8 cellular contexts compared by ENCODE assay signal in the genomic region with DNA sequence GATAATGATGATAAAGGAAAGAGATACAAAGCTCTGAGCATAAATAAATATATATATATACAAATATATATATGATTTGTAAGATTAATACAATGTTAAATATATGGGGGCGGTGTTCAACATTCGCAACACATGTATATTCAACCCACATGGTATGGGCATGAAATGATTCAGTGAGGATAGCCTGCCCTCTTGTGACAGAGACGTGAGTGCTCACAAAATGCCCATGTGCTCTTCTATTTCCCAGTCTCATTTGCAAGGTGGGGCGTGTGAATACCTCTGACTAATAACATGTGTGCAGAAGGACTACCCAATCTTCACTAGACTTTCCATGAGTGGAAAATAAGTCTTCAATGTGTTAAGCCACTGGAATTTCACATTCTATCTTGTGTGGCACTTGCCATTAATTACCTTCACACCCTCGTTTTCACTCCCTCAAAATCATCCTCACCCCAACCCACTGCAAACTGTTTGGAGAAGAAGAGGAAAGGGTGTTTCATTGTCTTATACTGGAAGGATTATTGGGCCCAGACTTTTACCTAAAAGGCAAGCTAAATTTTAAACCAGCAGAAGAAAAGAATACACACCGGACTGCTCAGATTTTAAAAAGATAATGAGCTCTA. TPM values are rescaled to one million over a fixed set of nuclear protein-coding genes. Genes with fewer than 3 reads are reported as not detected.
A peak's percentile ranks its signal among the peaks of the same experiment; 100 is the strongest.
DNase-seq lines count a peak whose midpoint lies in the region; ATAC-seq and TF ChIP-seq lines count a peak whose summit lies in the region.

No MANE protein-coding gene starts in this region.

- H3K9ac ChIP-seq in OCI-LY3 (ENCODE audit: low read length): no peak overlapping the region

- peak overlapping the region; percentile 44 for H3K4me2 ChIP-seq in OCI-LY3 (ENCODE audit: low read length)

- H4K20me1 ChIP-seq in OCI-LY3 (ENCODE audit: insufficient read depth, low read length): no peaks in the 10 kb centered on the region

- H2AFZ ChIP-seq in OCI-LY3 (ENCODE audit: low read depth, low read length): no peak overlapping the region

- ATAC-seq in GM21447 (IDR thresholded peaks at IDR 0.05; ENCODE audit: unreplicated experiment): peak; percentile 97

- TF ChIP-seq CTCF in OCI-LY3 (IDR thresholded peaks at IDR 0.05; ENCODE audit: low read depth, low read length): peak; percentile 70
- TF ChIP-seq CTCF in astrocyte of the spinal cord (IDR thresholded peaks at IDR 0.05; ENCODE audit: low read depth, low read length): peak; percentile 73
- TF ChIP-seq CTCF in kidney epithelial cell (IDR thresholded peaks at IDR 0.05; ENCODE audit: insufficient read depth, low read length, poor library complexity, severe bottlenecking): peak; percentile 61

- no peak overlapping the region for H3K27ac ChIP-seq in OCI-LY3 (ENCODE audit: low read length)

- H3K79me2 ChIP-seq in OCI-LY3 (ENCODE audit: low read length): no peaks in the 10 kb centered on the region

- H3K36me3 ChIP-seq in OCI-LY3 (replicated peaks; ENCODE audit: low read depth, low read length) (no peaks in the 10 kb centered on the region), kidney epithelial cell (ENCODE audit: control insufficient read depth, insufficient read depth, low read length) (no peaks in the 10 kb centered on the region)

- H3K4me3 ChIP-seq in OCI-LY3 (ENCODE audit: low read length) (peak overlapping the region; percentile 5; the same call in 1 of the 2 replicates), astrocyte of the spinal cord (ENCODE audit: low read depth, low read length) (no peak overlapping the region), kidney epithelial cell (ENCODE audit: low read depth, low read length) (no peak overlapping the region)

- DNase-seq in NK-92 treated with Interleukin-12 subunit alpha and Interleukin-12 subunit beta, amount 100 ng/mL, for 24 hours (lab: John Stamatoyannopoulos, UW): peak; percentile 37
- DNase-seq in NK-92 (lab: John Stamatoyannopoulos, UW; ENCODE audit: unreplicated experiment): no peak
- peak; percentile 79 for DNase-seq in HT-29 (ENCODE audit: low spot score)
- peak; percentile 61 for DNase-seq in astrocyte of the spinal cord (ENCODE audit: low read depth, low spot score)
- peak; percentile 23 for DNase-seq in kidney epithelial cell (ENCODE audit: low read depth)
- peak; percentile 69 for DNase-seq in superior temporal gyrus (ENCODE audit: extremely low spot score)

- in situ Hi-C loops in astrocyte of the spinal cord (cut with HindIII; ENCODE audit: low sequenced_read_pairs): no loop called here

- no peaks in the 10 kb centered on the region for H3K9me3 ChIP-seq in OCI-LY3 (ENCODE audit: insufficient read depth, low read length)

- H3K4me1 ChIP-seq in OCI-LY3 (ENCODE audit: low read length): peaks cover 10% of the 10 kb centered on the region; the same call in 1 of the 2 replicates

- no peaks in the 10 kb centered on the region for H3K27me3 ChIP-seq in OCI-LY3 (ENCODE audit: low read depth, low read length)
- peaks cover 2% of the 10 kb centered on the region for H3K27me3 ChIP-seq in kidney epithelial cell (ENCODE audit: control insufficient read depth, insufficient read depth, low read length)

RNA-seq across cellular contexts. Expression of gene ASAH2, which starts 26.9 kb away (rescaled TPM):
- total RNA-seq in HT-29 (2014; rRNA removed; shearing (Covaris generic)): 0.41 and 4.6 TPM in 2 replicates
- 0.29 and 6.5 TPM in 2 replicates for total RNA-seq in kidney epithelial cell
